Comparison of ENCODE assay signal across 14 cellular contexts in genomic region chr22:46654927-46655595, GRCh38.
"Had no signal": no experiment of that assay in that cellular context is flagged by ENCODE, and none has a peak within 500 bp of the region (broad histone marks: within the 10 kb centered on the region; RNA-seq: fewer than 3 reads in every experiment).

No MANE protein-coding gene starts in this region.

- H3K27ac Mint-ChIP-seq: activated naive CD8-positive, alpha-beta T cell treated with anti-CD3 and anti-CD28 coated beads, Interleukin-2, amount 50 U/mL, for 24 hours had no signal

- H3K9ac ChIP-seq: parathyroid adenoma had no signal

- H3K4me3 ChIP-seq: coronary artery, gastroesophageal sphincter, hepatocyte, tibial nerve, vagina had no signal

- H3K79me2 ChIP-seq: parathyroid adenoma had no signal

- H3K27me3 ChIP-seq: gastroesophageal sphincter, hepatocyte, tibial nerve, vagina had no signal

- H3K27ac ChIP-seq: coronary artery, gastroesophageal sphincter, hepatocyte, parathyroid adenoma, tibial nerve, vagina had no signal

- H3K9me3 Mint-ChIP-seq: activated naive CD8-positive, alpha-beta T cell treated with anti-CD3 and anti-CD28 coated beads, Interleukin-2, amount 50 U/mL, for 24 hours; neural crest cell had no signal

- ATAC-seq: activated naive CD8-positive, alpha-beta T cell treated with anti-CD3 and anti-CD28 coated beads, Interleukin-2, amount 50 U/mL, for 24 hours; gastroesophageal sphincter; left ventricle myocardium superior had no signal

- H3K9me3 ChIP-seq: gastroesophageal sphincter, tibial nerve, vagina had no signal

- H3K36me3 ChIP-seq: vagina had no signal

- DNase-seq: activated CD4-positive, alpha-beta T cell treated with anti-CD3 and anti-CD28 coated beads for 1 hour; activated naive CD8-positive, alpha-beta T cell treated with anti-CD3 and anti-CD28 coated beads, Interleukin-2, amount 50 U/mL, for 24 hours; activated T-cell treated with anti-CD3 and anti-CD28 coated beads, Interleukin-2, amount 50 U/mL, for 1 hour; effector CD4-positive, alpha-beta T cell; left ventricle myocardium superior; retina; stimulated activated CD4-positive, alpha-beta T cell treated with anti-CD3 and anti-CD28 coated beads, Interleukin-4, amount 100 ng/mL, for 4 hours had no signal

- H2AFZ ChIP-seq: hepatocyte, parathyroid adenoma had no signal

- H3K4me1 ChIP-seq: parathyroid adenoma had no signal

- H3K4me2 ChIP-seq: hepatocyte had no signal
